Comparison of ENCODE assay signal across 10 cellular contexts in genomic region chr10:88791924-88792323, GRCh38. TPM values are rescaled to one million over a fixed set of nuclear protein-coding genes. Genes with fewer than 3 reads are reported as not detected.
DNase-seq lines count a peak whose midpoint lies in the region; ATAC-seq, FAIRE-seq and TF ChIP-seq lines count a peak whose summit lies in the region.
"Had no signal": no experiment of that assay in that cellular context is flagged by ENCODE, and none has a peak within 500 bp of the region (broad histone marks: within the 10 kb centered on the region; RNA-seq: fewer than 3 reads in every experiment).

No MANE protein-coding gene starts in this region.

- H3K79me2 ChIP-seq in keratinocyte (ENCODE audit: control insufficient read depth, insufficient read depth, low read length): no peaks in the 10 kb centered on the region

- no peak overlapping the region for H3K27ac ChIP-seq in keratinocyte (ENCODE audit: control insufficient read depth, insufficient read depth, low read length)
- H3K27ac ChIP-seq: epithelial cell of prostate, HL-60 had no signal

- no peaks in the 10 kb centered on the region for H3K9me1 ChIP-seq in keratinocyte (ENCODE audit: control insufficient read depth, extremely low read depth, insufficient read depth, low read length)

- dilution Hi-C loops in keratinocyte (cut with MboI; ENCODE audit: extremely low pct_ligation_motif_present, low sequenced_read_pairs): no loop called here

- no peaks in the 10 kb centered on the region for H3K36me3 ChIP-seq in keratinocyte (ENCODE audit: control insufficient read depth in 2 of 2, extremely low read depth in 1 of 2, insufficient read depth in 2 of 2, low read length in 2 of 2)

- no peaks in the 10 kb centered on the region for H3K27me3 ChIP-seq in keratinocyte (ENCODE audit: control insufficient read depth, extremely low read depth, insufficient read depth, low read length)

- no peak overlapping the region for H3K4me2 ChIP-seq in keratinocyte (ENCODE audit: control insufficient read depth, extremely low read depth, insufficient read depth, low read depth, low read length)

- no peak for FAIRE-seq in keratinocyte (lab: Jason Lieb, UNC)

- H3K4me1 ChIP-seq in keratinocyte (ENCODE audit: control insufficient read depth, extremely low read depth, insufficient read depth, low read length): peaks cover 6% of the 10 kb centered on the region

- no peak overlapping the region for H2AFZ ChIP-seq in keratinocyte (ENCODE audit: control insufficient read depth, low read length)

- H3K4me3 ChIP-seq in AG10803 (ENCODE audit: low read length): no peak overlapping the region
- H3K4me3 ChIP-seq in keratinocyte (ENCODE audit: control insufficient read depth in 2 of 3, extremely low read depth in 1 of 3, insufficient read depth in 2 of 3, low read depth in 1 of 3, low read length in 3 of 3): no peak overlapping the region

- H3K9me3 ChIP-seq in keratinocyte (ENCODE audit: control insufficient read depth, low read depth, low read length): no peaks in the 10 kb centered on the region

- TF ChIP-seq CTCF in AG10803 (conservative IDR thresholded peaks at IDR 0.05; ENCODE audit: low read length) (peak; percentile 56), GM20000 (IDR thresholded peaks at IDR 0.05; ENCODE audit: extremely low read depth, missing control alignments) (no peak), keratinocyte (optimal IDR thresholded peaks at IDR 0.05 in 1 of 3, IDR thresholded peaks at IDR 0.05 in 1 of 3, conservative IDR thresholded peaks at IDR 0.05 in 1 of 3; ENCODE audit: extremely low read depth in 1 of 3, insufficient read depth in 2 of 3, low read length in 3 of 3) (peak; percentile 47 to 69 (median 57))

- H3K9ac ChIP-seq in keratinocyte (ENCODE audit: control insufficient read depth, extremely low read depth, insufficient read depth, low read length): no peak overlapping the region

- H4K20me1 ChIP-seq in keratinocyte (ENCODE audit: control insufficient read depth, extremely low read depth, insufficient read depth, low read length): no peaks in the 10 kb centered on the region

- DNase-seq in AG10803 (ENCODE audit: low read depth) (peak; percentile 13), GM20000 (ENCODE audit: low spot score) (peak; percentile 27), SW480 (ENCODE audit: low spot score) (peak; percentile 25), keratinocyte (ENCODE audit: low read depth, low spot score) (no peak), cerebellum (ENCODE audit: low spot score) (no peak), superior temporal gyrus (ENCODE audit: extremely low spot score) (no peak)

- ATAC-seq in GM21717 (IDR thresholded peaks at IDR 0.05; ENCODE audit: unreplicated experiment) (no peak), HG03457 (IDR thresholded peaks at IDR 0.05; ENCODE audit: unreplicated experiment) (no peak)

RNA-seq across cellular contexts. Expression of gene LIPM, which starts 10.6 kb away (rescaled TPM):
- 0.10 to 0.67 TPM (median 0.44 TPM) in 3 replicates for polyA plus RNA-seq in keratinocyte
- polyA plus RNA-seq in keratinocyte (2011; ENCODE audit: low read depth): 50.6 TPM
- polyA plus RNA-seq in keratinocyte (2011; cell fraction: cytosol; rRNA removed): 0.12 and 0.19 TPM in 2 replicates
- 0.56 and 1.0 TPM in 2 replicates for polyA plus RNA-seq in keratinocyte (2011; cell fraction: nucleus; rRNA removed)
- 0.15 and 35.1 TPM in 2 replicates for polyA plus RNA-seq in keratinocyte (2012; ENCODE audit: low replicate concordance)
- polyA minus RNA-seq in keratinocyte: 0.40 to 0.74 TPM in 2 of 3 replicates, not detected in the other
- not detected for polyA minus RNA-seq in keratinocyte (2011; cell fraction: cytosol; rRNA and poly(A)+ RNA removed)
- 0.54 and 1.2 TPM in 2 replicates for polyA minus RNA-seq in keratinocyte (2011; cell fraction: nucleus; rRNA and poly(A)+ RNA removed)
- total RNA-seq in cerebellum: not detected

RNA-seq across cellular contexts. Expression of gene LIPN, which starts 32.1 kb away (rescaled TPM):
- 0.20 to 0.30 TPM in 2 of 3 replicates, not detected in the other for polyA plus RNA-seq in keratinocyte
- polyA plus RNA-seq in keratinocyte (2011; ENCODE audit: low read depth): 5.4 TPM
- 0.07 TPM in 1 of 2 replicates, not detected in the other for polyA plus RNA-seq in keratinocyte (2011; cell fraction: cytosol; rRNA removed)
- 0.17 TPM in 1 of 2 replicates, not detected in the other for polyA plus RNA-seq in keratinocyte (2011; cell fraction: nucleus; rRNA removed)
- 7.0 TPM in 1 of 2 replicates, not detected in the other for polyA plus RNA-seq in keratinocyte (2012; ENCODE audit: low replicate concordance)
- polyA minus RNA-seq in keratinocyte: 0.16 TPM in 1 of 3 replicates, not detected in the others
- not detected for polyA minus RNA-seq in keratinocyte (2011; cell fraction: cytosol; rRNA and poly(A)+ RNA removed)
- polyA minus RNA-seq in keratinocyte (2011; cell fraction: nucleus; rRNA and poly(A)+ RNA removed): not detected in 2 replicates
- not detected for total RNA-seq in cerebellum

RNA-seq across cellular contexts. Expression of gene ANKRD22, which starts 59.7 kb away (rescaled TPM):
- polyA plus RNA-seq in keratinocyte: 1.6 to 5.2 TPM (median 4.4 TPM) in 3 replicates
- polyA plus RNA-seq in keratinocyte (2011; ENCODE audit: low read depth): 29.6 TPM
- 1.7 and 3.7 TPM in 2 replicates for polyA plus RNA-seq in keratinocyte (2011; cell fraction: cytosol; rRNA removed)
- 2.7 and 4.9 TPM in 2 replicates for polyA plus RNA-seq in keratinocyte (2011; cell fraction: nucleus; rRNA removed)
- 1.3 and 39.8 TPM in 2 replicates for polyA plus RNA-seq in keratinocyte (2012; ENCODE audit: low replicate concordance)
- 0.39 to 2.2 TPM (median 0.86 TPM) in 3 replicates for polyA minus RNA-seq in keratinocyte
- polyA minus RNA-seq in keratinocyte (2011; cell fraction: cytosol; rRNA and poly(A)+ RNA removed): 1.2 TPM
- polyA minus RNA-seq in keratinocyte (2011; cell fraction: nucleus; rRNA and poly(A)+ RNA removed): 1.4 and 2.5 TPM in 2 replicates
- not detected for total RNA-seq in cerebellum

Comparison
In these comparisons a context has a peak if more than half of its experiments do, and no peak if none do; other contexts are left out.
1. DNase-seq: peak in AG10803 (single experiment), GM20000 (single experiment) and SW480 (single experiment); none in keratinocyte (single experiment), cerebellum (single experiment) and superior temporal gyrus (single experiment).